ENCODE assay signal across 8 cellular contexts in genomic region chr3:150495563-150496168, GRCh38. TPM values are rescaled to one million over a fixed set of nuclear protein-coding genes. Genes with fewer than 3 reads are reported as not detected.
DNase-seq lines count a peak whose midpoint lies in the region; ATAC-seq, FAIRE-seq and TF ChIP-seq lines count a peak whose summit lies in the region.

No MANE protein-coding gene starts in this region.

- no peak overlapping the region for H3K9ac ChIP-seq in astrocyte (ENCODE audit: low read length)

- no peaks in the 10 kb centered on the region for H3K27me3 Mint-ChIP-seq in astrocyte (ENCODE audit: low read depth, unreplicated experiment)
- H3K27me3 Mint-ChIP-seq in activated T-cell treated with anti-CD3 and anti-CD28 coated beads, Interleukin-2, amount 50 U/mL, for 4 hours (ENCODE audit: low read depth) = no peaks in the 10 kb centered on the region

- ATAC-seq in GM18907 (IDR thresholded peaks at IDR 0.05; ENCODE audit: unreplicated experiment) (peak; percentile 53), HG02678 (IDR thresholded peaks at IDR 0.05; ENCODE audit: unreplicated experiment) (no peak)
- ATAC-seq in activated T-cell treated with anti-CD3 and anti-CD28 coated beads, Interleukin-2, amount 50 U/mL, for 4 hours = no peak

- DNase-seq in AML-193 (lab: John Stamatoyannopoulos, UW) (peak; percentile 66 to 76), NCI-H2196 treated with DMSO at 0.1 percent for 48 hours (lab: John Stamatoyannopoulos, UW; ENCODE audit: unreplicated experiment) (peak; percentile 23), astrocyte (ENCODE audit: low read depth) (peak; percentile 23), iPS-NIHi11 (ENCODE audit: low spot score) (peak; percentile 50), superior temporal gyrus (ENCODE audit: extremely low spot score) (peak; percentile 95)
- DNase-seq in activated T-cell treated with anti-CD3 and anti-CD28 coated beads, Interleukin-2, amount 50 U/mL, for 4 hours = no peak

- no peak overlapping the region for H3K4me3 ChIP-seq in astrocyte (ENCODE audit: insufficient read depth, low read depth, low read length)

- H3K4me1 Mint-ChIP-seq in astrocyte (ENCODE audit: low read depth, unreplicated experiment) = peaks cover 10% of the 10 kb centered on the region
- H3K4me1 Mint-ChIP-seq in activated T-cell treated with anti-CD3 and anti-CD28 coated beads, Interleukin-2, amount 50 U/mL, for 4 hours (ENCODE audit: low read depth) = no peaks in the 10 kb centered on the region

- H3K4me3 Mint-ChIP-seq in astrocyte (ENCODE audit: unreplicated experiment) = peak overlapping the region; percentile 50
- H3K4me3 Mint-ChIP-seq in activated T-cell treated with anti-CD3 and anti-CD28 coated beads, Interleukin-2, amount 50 U/mL, for 4 hours = no peak overlapping the region

- FAIRE-seq in astrocyte (lab: Jason Lieb, UNC) = no peak

- no peaks in the 10 kb centered on the region for H3K27me3 ChIP-seq in astrocyte (ENCODE audit: insufficient read depth, low read length)

- TF ChIP-seq CTCF in astrocyte (IDR thresholded peaks at IDR 0.05; ENCODE audit: insufficient read depth, low read depth, low read length) = peak; percentile 77

- peak overlapping the region; percentile 27 for H3K27ac Mint-ChIP-seq in astrocyte (ENCODE audit: unreplicated experiment)

- H3K27ac ChIP-seq in astrocyte (ENCODE audit: low read depth, low read length) = no peak overlapping the region

- H3K9me3 ChIP-seq in astrocyte (ENCODE audit: insufficient read depth, low read depth, low read length) = no peaks in the 10 kb centered on the region

- no peak overlapping the region for H3K4me2 ChIP-seq in astrocyte (ENCODE audit: low read length)

- H2AFZ ChIP-seq in astrocyte (ENCODE audit: low read depth, low read length) = no peak overlapping the region

- H3K36me3 Mint-ChIP-seq in astrocyte (ENCODE audit: low read depth, unreplicated experiment) = peaks cover 6% of the 10 kb centered on the region
- no peaks in the 10 kb centered on the region for H3K36me3 Mint-ChIP-seq in activated T-cell treated with anti-CD3 and anti-CD28 coated beads, Interleukin-2, amount 50 U/mL, for 4 hours (ENCODE audit: insufficient read depth)

- H3K36me3 ChIP-seq in astrocyte (ENCODE audit: insufficient read depth, low read length) = no peaks in the 10 kb centered on the region

- H3K9me3 Mint-ChIP-seq in astrocyte (ENCODE audit: unreplicated experiment) = peaks cover 2% of the 10 kb centered on the region
- H3K9me3 Mint-ChIP-seq in activated T-cell treated with anti-CD3 and anti-CD28 coated beads, Interleukin-2, amount 50 U/mL, for 4 hours = no peaks in the 10 kb centered on the region

- no peaks in the 10 kb centered on the region for H3K79me2 ChIP-seq in astrocyte (ENCODE audit: insufficient read depth, low read length)

- H3K4me1 ChIP-seq in astrocyte (ENCODE audit: insufficient read depth, low read length) = no peaks in the 10 kb centered on the region

- no peaks in the 10 kb centered on the region for H4K20me1 ChIP-seq in astrocyte (ENCODE audit: insufficient read depth, low read length)

RNA-seq across cellular contexts. Expression of gene SERP1, which starts 50.6 kb away (rescaled TPM):
- total RNA-seq in astrocyte = 119 and 131 TPM in 2 replicates
- total RNA-seq in activated T-cell treated with anti-CD3 and anti-CD28 coated beads, Interleukin-2, amount 50 U/mL, for 4 hours = 100 to 1,000 TPM; 161 to 166 (median 165) TPM

RNA-seq across cellular contexts. Expression of gene EIF2A, which starts 50.9 kb away (rescaled TPM):
- total RNA-seq in astrocyte = 64.2 and 69.9 TPM in 2 replicates
- total RNA-seq in activated T-cell treated with anti-CD3 and anti-CD28 coated beads, Interleukin-2, amount 50 U/mL, for 4 hours = 100 to 1,000 TPM; 163 to 180 (median 163) TPM
